Comparison of ENCODE assay signal across 8 cellular contexts in genomic region chr10:46229144-46229563, GRCh38. TPM values are rescaled to one million over a fixed set of nuclear protein-coding genes. Genes with fewer than 3 reads are reported as not detected.
DNase-seq lines count a peak whose midpoint lies in the region; ATAC-seq and TF ChIP-seq lines count a peak whose summit lies in the region.

No MANE protein-coding gene starts in this region.

- no peak for TF ChIP-seq POLR2A in esophagus muscularis mucosa (IDR thresholded peaks at IDR 0.05; ENCODE audit: low read depth)

- H3K27me3 ChIP-seq in AG04450 (ENCODE audit: control insufficient read depth, insufficient read depth, low read length): peaks cover 9% of the 10 kb centered on the region
- H3K27me3 ChIP-seq in SJSA1 (replicated peaks): no peaks in the 10 kb centered on the region
- H3K27me3 ChIP-seq in esophagus muscularis mucosa: peaks cover 0 to 10% (median 0%) of the 10 kb centered on the region in 4 donors

- H3K36me3 ChIP-seq in SJSA1 (no peaks in the 10 kb centered on the region), esophagus muscularis mucosa (no peaks in the 10 kb centered on the region)

- no peak for DNase-seq in AG04450 (ENCODE audit: low read depth, low spot score)
- DNase-seq in SJSA1 (ENCODE audit: low read depth in 1 of 2, low spot score in 2 of 2): peak; percentile 26 to 39
- DNase-seq in esophagus muscularis mucosa (ENCODE audit: extremely low spot score): no peak
- DNase-seq in retinal pigment epithelial cell (ENCODE audit: low read depth): no peak
- DNase-seq in NCI-H446 treated with DMSO at 0.1 percent for 48 hours (lab: John Stamatoyannopoulos, UW): no peak
- no peak for DNase-seq in NCI-H1436 (lab: John Stamatoyannopoulos, UW)

- no peak for TF ChIP-seq EP300 in esophagus muscularis mucosa (IDR thresholded peaks at IDR 0.05)

- H3K4me3 ChIP-seq in AG04450 (ENCODE audit: low read depth, low read length): no peak overlapping the region
- H3K4me3 ChIP-seq in GM12875 (ENCODE audit: low read depth, low read length): no peak overlapping the region
- no peak overlapping the region for H3K4me3 ChIP-seq in SJSA1
- no peak overlapping the region for H3K4me3 ChIP-seq in esophagus muscularis mucosa
- H3K4me3 ChIP-seq in retinal pigment epithelial cell (ENCODE audit: low read length): no peak overlapping the region

- TF ChIP-seq CTCF in AG04450 (IDR thresholded peaks at IDR 0.05; ENCODE audit: low read depth, low read length) (peak; percentile 66), GM12875 (IDR thresholded peaks at IDR 0.05; ENCODE audit: borderline replicate concordance, insufficient read depth, low read depth, low read length) (peak; percentile 72), esophagus muscularis mucosa (IDR thresholded peaks at IDR 0.05) (peak in 2 of 3 experiments; percentile 16 to 53), retinal pigment epithelial cell (conservative IDR thresholded peaks at IDR 0.05; ENCODE audit: low read depth, low read length) (peak; percentile 65)

- H3K4me1 ChIP-seq in SJSA1 (replicated peaks): peaks cover 11% of the 10 kb centered on the region
- H3K4me1 ChIP-seq in esophagus muscularis mucosa: peaks cover 0 to 5% (median 0%) of the 10 kb centered on the region in 4 donors

- H3K27ac ChIP-seq in AG04450 (ENCODE audit: low read depth, low read length) (no peak overlapping the region), SJSA1 (no peak overlapping the region), esophagus muscularis mucosa (replicated peaks in 1 of 4) (no peak overlapping the region)

- H3K9me3 ChIP-seq in AG04450 (ENCODE audit: control insufficient read depth, insufficient read depth, low read length) (no peaks in the 10 kb centered on the region), SJSA1 (replicated peaks) (no peaks in the 10 kb centered on the region), esophagus muscularis mucosa (no peaks in the 10 kb centered on the region)

- CTCF ChIA-PET in AG04450 (lab: Charles Lee): interaction anchor here (0.5 to 2.6 kb wide), 8 partner anchors 9 to 336 kb away, joined by 3 to 16 read pairs (median 4); no protein-coding TSS in a partner anchor

- POLR2A ChIA-PET in AG04450 (lab: Yijun Ruan, JAX): no interaction called here

- 57% methylated on average over 3 of the region's 3 CpGs for WGBS in esophagus muscularis mucosa

- ATAC-seq in GM21515 (IDR thresholded peaks at IDR 0.05; ENCODE audit: unreplicated experiment): no peak

- intact Hi-C loops in esophagus muscularis mucosa (cut with DNase I): no loop called here

RNA-seq across cellular contexts. Expression of gene ANTXRL, which starts 57.6 kb away (rescaled TPM):
- not detected in 2 replicates for polyA plus RNA-seq in AG04450 (2011; rRNA removed)
- polyA minus RNA-seq in AG04450 (2011; rRNA and poly(A)+ RNA removed): not detected in 2 replicates
- total RNA-seq in SJSA1 (2014; rRNA removed; shearing (Covaris generic)): not detected in 2 replicates
- total RNA-seq in esophagus muscularis mucosa: not detected

Comparison
In these comparisons a context has a peak if more than half of its experiments do, and no peak if none do; other contexts are left out.
1. DNase-seq: peak in SJSA1 (2 of 2); none in AG04450 (single experiment), esophagus muscularis mucosa (single experiment), retinal pigment epithelial cell (single experiment), NCI-H446 treated with DMSO at 0.1 percent for 48 hours (single experiment) and NCI-H1436 (single experiment).
2. Peak in every context shown above with its lines, with median percentiles within 50 percentile points of each other: CTCF ChIP-seq.